29 cellular contexts compared by ENCODE assay signal in genomic region chr1:225776294-225776693, GRCh38. TPM values are rescaled to one million over a fixed set of nuclear protein-coding genes. Genes with fewer than 3 reads are reported as not detected.
DNase-seq lines count a peak whose midpoint lies in the region; ATAC-seq, FAIRE-seq and TF ChIP-seq lines count a peak whose summit lies in the region.
"Had no signal": no experiment of that assay in that cellular context is flagged by ENCODE, and none has a peak within 500 bp of the region (broad histone marks: within the 10 kb centered on the region; RNA-seq: fewer than 3 reads in every experiment).

No MANE protein-coding gene starts in this region.

- DNase-seq in HepG2 (ENCODE audit: low spot score), result no peak
- no peak for DNase-seq in right lobe of liver
- no peak for DNase-seq in OCI-LY7 (ENCODE audit: low spot score)
- no peak for DNase-seq in hepatocyte (ENCODE audit: low spot score)
- no peak for DNase-seq in uterus
- DNase-seq in H4 (ENCODE audit: low spot score), result no peak
- no peak for DNase-seq in COLO668 (lab: John Stamatoyannopoulos, UW; ENCODE audit: unreplicated experiment)
- no peak for DNase-seq in spleen
- DNase-seq: 8988T; activated effector memory CD4-positive, alpha-beta T cell treated with Interleukin-2 at 50 U/mL for 16 hours; activated naive CD8-positive, alpha-beta T cell treated with anti-CD3 and anti-CD28 coated beads for 36 hours; aorta; DMS153; effector CD4-positive, alpha-beta T cell; MV-4-11; NCI-H1436 treated with DMSO at 0.1 percent for 48 hours; NCI-H226; SHP77 treated with DMSO at 0.1 percent for 48 hours; stimulated activated CD8-positive, alpha-beta memory T cell treated with anti-CD3 and anti-CD28 coated beads, Interleukin-4, amount 100 ng/mL, for 48 hours had no signal

- H3K27ac ChIP-seq in HepG2 (ENCODE audit: extremely low read length, insufficient read depth, low read length), result no peak overlapping the region
- no peak overlapping the region for H3K27ac ChIP-seq in right lobe of liver
- H3K27ac ChIP-seq in OCI-LY7 (ENCODE audit: low read depth, low read length, poor library complexity, severe bottlenecking), result no peak overlapping the region
- no peak overlapping the region for H3K27ac ChIP-seq in hepatocyte
- peak overlapping the region; percentile 93 to 96 for H3K27ac ChIP-seq in uterus
- H3K27ac ChIP-seq in spleen, result peak overlapping the region in 3 of 8 donors; percentile 96 to 99 (median 97)
- H3K27ac ChIP-seq: KMS-11, neural progenitor cell, parathyroid adenoma had no signal

- ATAC-seq in HepG2 (no peak), right lobe of liver (no peak)

- no peak for TF ChIP-seq POLR2A in HepG2 (IDR thresholded peaks at IDR 0.05; ENCODE audit: insufficient read depth in 1 of 2, low read depth in 2 of 2, low read length in 2 of 2)
- TF ChIP-seq POLR2A in right lobe of liver (IDR thresholded peaks at IDR 0.05), result no peak
- no peak for TF ChIP-seq POLR2A in uterus (IDR thresholded peaks at IDR 0.05)
- TF ChIP-seq POLR2A in spleen (IDR thresholded peaks at IDR 0.05), result no peak

- CTCF ChIA-PET in HepG2 (lab: Yijun Ruan, JAX; ENCODE audit: low intra/inter-chr PET ratio, low total read pairs), result no interaction called here
- CTCF ChIA-PET in OCI-LY7 (lab: Charles Lee; ENCODE audit: unreplicated experiment), result interaction anchor here (2.2 kb wide), 1 partner anchor 9 kb away, joined by 11 read pairs; no protein-coding TSS in a partner anchor

- H3K4me2 ChIP-seq in HepG2 (ENCODE audit: low read depth, low read length) (peak overlapping the region; percentile 75; the same call in 1 of the 2 replicates), OCI-LY7 (ENCODE audit: low read length) (peak overlapping the region; percentile 67), hepatocyte (peak overlapping the region; percentile 77)

- TF ChIP-seq EP300 in HepG2 (IDR thresholded peaks at IDR 0.05; ENCODE audit: low read depth in 2 of 2, low read length in 2 of 2) (no peak), HepG2 (CRISPR knock-in tag; IDR thresholded peaks at IDR 0.05; ENCODE audit: borderline replicate concordance) (no peak)

- intact Hi-C loops in HepG2 (cut with micrococcal nuclease; ENCODE audit: unreplicated experiment) (loop anchor here (5.0 to 10.0 kb wide), 2 partner anchors 146 to 199 kb away; partner anchors contain the start of gene PYCR2), right lobe of liver (cut with DNase I) (loop anchor here in 1 of 2 donors (10.0 kb wide), 2 partner anchors 69 to 211 kb away; no protein-coding TSS in a partner anchor), OCI-LY7 (cut with micrococcal nuclease; ENCODE audit: unreplicated experiment) (loop anchor here (2.0 kb wide), 2 partner anchors 123 to 135 kb away; partner anchors contain the start of gene ENAH), uterus (cut with DNase I; ENCODE audit: low total_unique reads) (loop anchor here (10.0 kb wide), 2 partner anchors 121 to 301 kb away; partner anchors contain the start of gene ENAH), spleen (cut with DNase I; ENCODE audit: low total_unique reads) (loop anchor here (5.0 to 10.0 kb wide), 2 partner anchors 136 to 199 kb away; no protein-coding TSS in a partner anchor)

- H3K9ac ChIP-seq in HepG2 (ENCODE audit: insufficient read depth, low read depth, low read length), result no peak overlapping the region
- H3K9ac ChIP-seq: KMS-11, neural progenitor cell, parathyroid adenoma had no signal

- H3K36me3 ChIP-seq in HepG2 (replicated peaks in 1 of 2; ENCODE audit: control insufficient read depth in 1 of 2, insufficient read depth in 2 of 2, low read length in 2 of 2) (peaks cover 0 to 3% of the 10 kb centered on the region in 2 experiments; a peak in 1 of 5 replicates), right lobe of liver (no peaks in the 10 kb centered on the region), OCI-LY7 (ENCODE audit: insufficient read depth, low read length) (peaks cover 30% of the 10 kb centered on the region), hepatocyte (replicated peaks; ENCODE audit: insufficient read depth, low read depth) (no peaks in the 10 kb centered on the region), uterus (no peaks in the 10 kb centered on the region), spleen (peaks cover 0 to 11% (median 0%) of the 10 kb centered on the region in 6 donors)
- H3K36me3 ChIP-seq: neural progenitor cell, right atrium auricular region, thoracic aorta had no signal

- H3K4me3 ChIP-seq in HepG2 (replicated peaks in 1 of 3; ENCODE audit: insufficient read depth in 1 of 3, low read depth in 2 of 3, low read length in 3 of 3), result no peak overlapping the region
- H3K4me3 ChIP-seq in right lobe of liver, result no peak overlapping the region
- H3K4me3 ChIP-seq in OCI-LY7 (ENCODE audit: low read depth, low read length, poor library complexity, severe bottlenecking), result peak overlapping the region; percentile 78
- no peak overlapping the region for H3K4me3 ChIP-seq in hepatocyte
- no peak overlapping the region for H3K4me3 ChIP-seq in uterus
- H3K4me3 ChIP-seq in spleen, result peak overlapping the region in 1 of 8 donors; percentile 76

- no peaks in the 10 kb centered on the region for H3K9me3 ChIP-seq in HepG2 (ENCODE audit: low read length)
- H3K9me3 ChIP-seq in right lobe of liver, result no peaks in the 10 kb centered on the region
- no peaks in the 10 kb centered on the region for H3K9me3 ChIP-seq in OCI-LY7 (ENCODE audit: low read length)
- no peaks in the 10 kb centered on the region for H3K9me3 ChIP-seq in hepatocyte (ENCODE audit: low read depth)
- no peaks in the 10 kb centered on the region for H3K9me3 ChIP-seq in uterus
- H3K9me3 ChIP-seq in spleen, result no peaks in the 10 kb centered on the region
- H3K9me3 ChIP-seq: right atrium auricular region, thoracic aorta had no signal

- no TSS peak for BruUV-seq in HepG2 (replicated peaks; lab: Mats Ljungman, UMichigan)
- no TSS peak for BruUV-seq in OCI-LY7 (replicated peaks; lab: Mats Ljungman, UMichigan)

- H3K9me2 ChIP-seq in OCI-LY7 (ENCODE audit: insufficient read depth, low read length) (no peaks in the 10 kb centered on the region), hepatocyte (replicated peaks; ENCODE audit: insufficient read depth) (no peaks in the 10 kb centered on the region)

- H2AFZ ChIP-seq in HepG2 (ENCODE audit: low read length), result no peak overlapping the region
- H2AFZ ChIP-seq in OCI-LY7 (ENCODE audit: low read length), result no peak overlapping the region
- no peak overlapping the region for H2AFZ ChIP-seq in hepatocyte

- POLR2A ChIA-PET in HepG2 (lab: Yijun Ruan, JAX) (interaction anchor here (1.0 to 6.6 kb wide), 2 partner anchors 8 to 35 kb away, joined by 3 to 87 read pairs; partner anchors contain the start of gene EPHX1), OCI-LY7 (lab: Charles Lee) (interaction anchor here (0.6 to 1.1 kb wide), 2 partner anchors 124 to 294 kb away, joined by 3 to 4 read pairs; no protein-coding TSS in a partner anchor)

- H3K4me1 ChIP-seq in HepG2 (ENCODE audit: insufficient read depth, low read length) (peaks cover 67% of the 10 kb centered on the region), right lobe of liver (peaks cover 0 to 37% (median 10%) of the 10 kb centered on the region in 4 donors), OCI-LY7 (ENCODE audit: insufficient read depth, low read length, poor library complexity, severe bottlenecking) (peaks cover 58% of the 10 kb centered on the region), hepatocyte (ENCODE audit: insufficient read depth) (peaks cover 34% of the 10 kb centered on the region), uterus (peaks cover 0 to 5% of the 10 kb centered on the region in 2 donors), spleen (peaks cover 22 to 87% (median 63%) of the 10 kb centered on the region in 6 donors)

- peaks cover 20% of the 10 kb centered on the region for H4K20me1 ChIP-seq in HepG2 (ENCODE audit: insufficient read depth, low read length)
- H4K20me1 ChIP-seq in OCI-LY7 (ENCODE audit: insufficient read depth, low read length), result peaks cover 19% of the 10 kb centered on the region; the same call in 1 of the 2 replicates
- peaks cover 25% of the 10 kb centered on the region for H4K20me1 ChIP-seq in hepatocyte (ENCODE audit: insufficient read depth, poor library complexity, severe bottlenecking)

- TF ChIP-seq RAD21 in HepG2 (CRISPR knock-in tag; IDR thresholded peaks at IDR 0.05), result no peak

- H3K27me3 ChIP-seq in HepG2 (ENCODE audit: control insufficient read depth in 1 of 2, insufficient read depth in 2 of 2, low read length in 2 of 2) (no peaks in the 10 kb centered on the region; a peak in 1 of 5 replicates), right lobe of liver (no peaks in the 10 kb centered on the region), hepatocyte (no peaks in the 10 kb centered on the region), uterus (no peaks in the 10 kb centered on the region), spleen (replicated peaks in 1 of 7) (no peaks in the 10 kb centered on the region)
- H3K27me3 ChIP-seq: cardiac muscle cell, neural progenitor cell, right atrium auricular region had no signal

- in situ Hi-C loops in HepG2 (cut with HindIII; ENCODE audit: extremely low pct_ligation_motif_present, low pct_unique_long_range_greater_than_20kb), result no loop called here

- peaks cover 35% of the 10 kb centered on the region for H3K79me2 ChIP-seq in HepG2 (ENCODE audit: insufficient read depth, low read length)
- peaks cover 44% of the 10 kb centered on the region for H3K79me2 ChIP-seq in OCI-LY7 (ENCODE audit: insufficient read depth, low read depth, low read length)
- peaks cover 37% of the 10 kb centered on the region for H3K79me2 ChIP-seq in hepatocyte

- WGBS in HepG2 (ENCODE audit: low lambda C conversion rate), result 74% methylated on average over 4 of the region's 4 CpGs
- WGBS in right lobe of liver (ENCODE audit: insufficient coverage, low coverage, low lambda C conversion rate, missing lambda C conversion rate), result 92% methylated on average over 4 of the region's 4 CpGs
- WGBS in hepatocyte (ENCODE audit: low lambda C conversion rate, missing lambda C conversion rate), result 94% methylated on average over 4 of the region's 4 CpGs
- WGBS in spleen, 5 donors, result 90 to 93% (median 91%) methylated on average over 4 of the region's 4 CpGs

- no peak for TF ChIP-seq CTCF in HepG2 (CRISPR knock-in tag; IDR thresholded peaks at IDR 0.05)
- no peak for TF ChIP-seq CTCF in right lobe of liver (IDR thresholded peaks at IDR 0.05)
- no peak for TF ChIP-seq CTCF in OCI-LY7 (conservative IDR thresholded peaks at IDR 0.05; ENCODE audit: low read length)
- TF ChIP-seq CTCF in hepatocyte (IDR thresholded peaks at IDR 0.05; ENCODE audit: poor library complexity), result no peak
- no peak for TF ChIP-seq CTCF in uterus (IDR thresholded peaks at IDR 0.05)
- TF ChIP-seq CTCF in spleen (IDR thresholded peaks at IDR 0.05 in 8 of 11, conservative IDR thresholded peaks at IDR 0.05 in 3 of 11), result no peak

- no peak for FAIRE-seq in HepG2 (lab: Jason Lieb, UNC)
- FAIRE-seq: colon, H1, RCC 7860, urothelium cell line had no signal

RNA-seq across cellular contexts. Expression of gene SRP9, which starts 1.3 kb away (rescaled TPM):
- total RNA-seq in HepG2 (2016; rRNA removed; fragmentation: Illumina TruSeq; extraction: Trizol) (251 and 524 TPM in 2 replicates), right lobe of liver (100 to 1,000 TPM; 132 to 150 (median 141) TPM), OCI-LY7 (2022) (302 and 306 TPM in 2 replicates), hepatocyte (414 and 445 TPM in 2 replicates), uterus (100 to 1,000 TPM; 169 to 551 (median 202) TPM), spleen (100 to 1,000 TPM; 145 to 229 (median 159) TPM)
- 34.2 and 43.4 TPM in 2 replicates for total RNA-seq in HepG2 (2016; cell fraction: cytosol; rRNA removed; fragmentation: Illumina TruSeq; extraction: Trizol; ENCODE audit: low read depth)
- total RNA-seq in HepG2 (2016; cell fraction: insoluble cytoplasmic fraction; rRNA removed; fragmentation: Illumina TruSeq; extraction: Trizol), result 284 and 524 TPM in 2 replicates
- total RNA-seq in HepG2 (2016; cell fraction: membrane; rRNA removed; fragmentation: Illumina TruSeq; extraction: Trizol), result 119 and 121 TPM in 2 replicates
- 114 and 119 TPM in 2 replicates for total RNA-seq in HepG2 (2016; cell fraction: nucleus; rRNA removed; fragmentation: Illumina TruSeq; extraction: Trizol)
- polyA plus RNA-seq in HepG2 (2011; rRNA removed) (217 and 307 TPM in 2 replicates), hepatocyte (309 and 360 TPM in 2 replicates), spleen (100 to 1,000 TPM; 167 to 269 (median 210) TPM)
- 155 and 238 TPM in 2 replicates for polyA plus RNA-seq in HepG2 (2011; cell fraction: cytosol; rRNA removed)
- polyA plus RNA-seq in HepG2 (2011; cell fraction: nucleus; rRNA removed), result 51.6 and 71.1 TPM in 2 replicates
- 199 and 240 TPM in 2 replicates for polyA plus RNA-seq in HepG2 (2012)
- 47.7 and 66.3 TPM in 2 replicates for polyA plus RNA-seq in HepG2 (2016; cell fraction: cytosol; fragmentation: Illumina TruSeq; extraction: Trizol; ENCODE audit: low read depth)
- polyA plus RNA-seq in HepG2 (2016; cell fraction: insoluble cytoplasmic fraction; fragmentation: Illumina TruSeq; extraction: Trizol; ENCODE audit: low read depth), result 592 and 651 TPM in 2 replicates
- 142 and 155 TPM in 2 replicates for polyA plus RNA-seq in HepG2 (2016; cell fraction: membrane; fragmentation: Illumina TruSeq; extraction: Trizol; ENCODE audit: low read depth)
- 229 and 237 TPM in 2 replicates for polyA plus RNA-seq in HepG2 (2016; cell fraction: nucleus; fragmentation: Illumina TruSeq; extraction: Trizol; ENCODE audit: insufficient read depth, low read depth)
- polyA minus RNA-seq in HepG2 (2011; rRNA and poly(A)+ RNA removed; ENCODE audit: low replicate concordance), result 170 and 215 TPM in 2 replicates
- polyA minus RNA-seq in HepG2 (2011; cell fraction: cytosol; rRNA and poly(A)+ RNA removed), result 83.5 and 103 TPM in 2 replicates
- polyA minus RNA-seq in HepG2 (2011; cell fraction: nucleus; rRNA and poly(A)+ RNA removed), result 38.2 and 45.3 TPM in 2 replicates
- total RNA-seq in OCI-LY7 (2014; rRNA removed; shearing (Covaris generic)), result 182 and 221 TPM in 2 replicates
- total RNA-seq in H4 (2014; rRNA removed; shearing (Covaris generic)), result 607 and 630 TPM in 2 replicates

RNA-seq across cellular contexts. Expression of gene EPHX1, which starts 33.6 kb away (rescaled TPM):
- 28.8 and 36.5 TPM in 2 replicates for total RNA-seq in HepG2 (2016; rRNA removed; fragmentation: Illumina TruSeq; extraction: Trizol)
- total RNA-seq in HepG2 (2016; cell fraction: cytosol; rRNA removed; fragmentation: Illumina TruSeq; extraction: Trizol; ENCODE audit: low read depth), result 20.0 and 23.1 TPM in 2 replicates
- 20.9 and 35.8 TPM in 2 replicates for total RNA-seq in HepG2 (2016; cell fraction: insoluble cytoplasmic fraction; rRNA removed; fragmentation: Illumina TruSeq; extraction: Trizol)
- 36.4 and 40.0 TPM in 2 replicates for total RNA-seq in HepG2 (2016; cell fraction: membrane; rRNA removed; fragmentation: Illumina TruSeq; extraction: Trizol)
- total RNA-seq in HepG2 (2016; cell fraction: nucleus; rRNA removed; fragmentation: Illumina TruSeq; extraction: Trizol), result 48.7 and 54.7 TPM in 2 replicates
- polyA plus RNA-seq in HepG2 (2011; rRNA removed), result 27.7 and 38.3 TPM in 2 replicates
- polyA plus RNA-seq in HepG2 (2011; cell fraction: cytosol; rRNA removed), result 18.6 and 23.4 TPM in 2 replicates
- 29.6 and 32.2 TPM in 2 replicates for polyA plus RNA-seq in HepG2 (2011; cell fraction: nucleus; rRNA removed)
- 80.6 and 134 TPM in 2 replicates for polyA plus RNA-seq in HepG2 (2012)
- 67.8 and 68.1 TPM in 2 replicates for polyA plus RNA-seq in HepG2 (2016; cell fraction: cytosol; fragmentation: Illumina TruSeq; extraction: Trizol; ENCODE audit: low read depth)
- polyA plus RNA-seq in HepG2 (2016; cell fraction: insoluble cytoplasmic fraction; fragmentation: Illumina TruSeq; extraction: Trizol; ENCODE audit: low read depth), result 43.8 and 55.8 TPM in 2 replicates
- 77.2 and 87.4 TPM in 2 replicates for polyA plus RNA-seq in HepG2 (2016; cell fraction: membrane; fragmentation: Illumina TruSeq; extraction: Trizol; ENCODE audit: low read depth)
- 134 and 141 TPM in 2 replicates for polyA plus RNA-seq in HepG2 (2016; cell fraction: nucleus; fragmentation: Illumina TruSeq; extraction: Trizol; ENCODE audit: insufficient read depth, low read depth)
- 20.7 and 23.4 TPM in 2 replicates for polyA minus RNA-seq in HepG2 (2011; rRNA and poly(A)+ RNA removed; ENCODE audit: low replicate concordance)
- 21.0 and 23.9 TPM in 2 replicates for polyA minus RNA-seq in HepG2 (2011; cell fraction: cytosol; rRNA and poly(A)+ RNA removed)
- 15.3 and 18.4 TPM in 2 replicates for polyA minus RNA-seq in HepG2 (2011; cell fraction: nucleus; rRNA and poly(A)+ RNA removed)
- total RNA-seq in right lobe of liver, result 1,000 to 10,000 TPM in 3 of 6 experiments, 100 to 1,000 TPM in 3; 331 to 4,402 (median 1,032) TPM
- total RNA-seq in OCI-LY7 (2014; rRNA removed; shearing (Covaris generic)), result 0.41 and 0.44 TPM in 2 replicates
- total RNA-seq in OCI-LY7 (2022), result 0.89 and 1.3 TPM in 2 replicates
- total RNA-seq in hepatocyte, result 122 and 133 TPM in 2 replicates
- 102 and 138 TPM in 2 replicates for polyA plus RNA-seq in hepatocyte
- 100 to 1,000 TPM in 1 of 4 donors, 10 to 100 TPM in 3; 51.2 to 156 (median 55.3) TPM for total RNA-seq in uterus
- 106 and 153 TPM in 2 replicates for total RNA-seq in H4 (2014; rRNA removed; shearing (Covaris generic))
- 10 to 100 TPM; 30.1 to 92.8 (median 81.4) TPM for total RNA-seq in spleen
- polyA plus RNA-seq in spleen, result 10 to 100 TPM in 2 of 3 donors, 1 to 10 TPM in 1; 3.9 to 12.2 (median 10.7) TPM

Comparison
In these comparisons a context has a peak if more than half of its experiments do, and no peak if none do; other contexts are left out.
1. H3K27ac ChIP-seq: peak in uterus (2 of 2); none in HepG2 (single experiment), right lobe of liver (0 of 3), OCI-LY7 (single experiment) and hepatocyte (single experiment).
2. RNA of gene EPHX1, which starts 33.6 kb away (total RNA-seq): 331 to 4,402 TPM in right lobe of liver, 106 to 153 TPM in H4, 122 to 133 TPM in hepatocyte, 30.1 to 92.8 TPM in spleen, 51.2 to 156 TPM in uterus and 20.0 to 54.7 TPM in HepG2; 0.41 to 1.3 TPM in OCI-LY7; every median in the first group is over 4 times any median in the second.
3. Peak in every context shown above with its lines, with median percentiles within 50 percentile points of each other: H3K4me2 ChIP-seq.